16 cellular contexts compared by ENCODE assay signal in genomic region chr1:156506450-156506849, GRCh38. TPM values are rescaled to one million over a fixed set of nuclear protein-coding genes. Genes with fewer than 3 reads are reported as not detected.
DNase-seq lines count a peak whose midpoint lies in the region; ATAC-seq and TF ChIP-seq lines count a peak whose summit lies in the region.
"Had no signal": no experiment of that assay in that cellular context is flagged by ENCODE, and none has a peak within 500 bp of the region (broad histone marks: within the 10 kb centered on the region; RNA-seq: fewer than 3 reads in every experiment).

No MANE protein-coding gene starts in this region.

- TF ChIP-seq POLR2A in esophagus muscularis mucosa (IDR thresholded peaks at IDR 0.05; ENCODE audit: low read depth) (no peak), esophagus squamous epithelium (IDR thresholded peaks at IDR 0.05) (no peak)

- intact Hi-C loops in esophagus muscularis mucosa (cut with DNase I) (no loop called here), esophagus squamous epithelium (cut with DNase I) (no loop called here)

- no peaks in the 10 kb centered on the region for H3K9me3 ChIP-seq in esophagus muscularis mucosa
- H3K9me3 ChIP-seq in stomach smooth muscle (ENCODE audit: control insufficient read depth in 2 of 2, low read length in 2 of 2), result no peaks in the 10 kb centered on the region
- H3K9me3 ChIP-seq in esophagus squamous epithelium, result no peaks in the 10 kb centered on the region
- H3K9me3 ChIP-seq: right lobe of liver, tibial nerve had no signal

- CTCF ChIA-PET in activated CD8-positive, alpha-beta memory T cell treated with anti-CD3 and anti-CD28 coated beads, Interleukin-2, amount 10 ng/mL, durations not matched to agents 7 days and 5 days (lab: Charles Lee), result interaction anchor here (2.0 to 3.0 kb wide), 2 partner anchors 13 to 18 kb away, joined by 9 to 11 read pairs; no protein-coding TSS in a partner anchor
- CTCF ChIA-PET in T-cell (lab: Charles Lee), result interaction anchor here in 1 of 2 donors (0.6 to 1.0 kb wide), 2 partner anchors 10 to 26 kb away, joined by 3 to 4 read pairs; no protein-coding TSS in a partner anchor

- H3K36me3 ChIP-seq in esophagus muscularis mucosa (no peaks in the 10 kb centered on the region), stomach smooth muscle (ENCODE audit: control insufficient read depth in 2 of 2, insufficient read depth in 2 of 2, low read length in 2 of 2) (no peaks in the 10 kb centered on the region), esophagus squamous epithelium (no peaks in the 10 kb centered on the region)
- H3K36me3 ChIP-seq: right lobe of liver, tibial nerve had no signal

- H3K27me3 Mint-ChIP-seq in activated CD8-positive, alpha-beta memory T cell treated with anti-CD3 and anti-CD28 coated beads, Interleukin-2, amount 10 ng/mL, durations not matched to agents 7 days and 5 days, result no peaks in the 10 kb centered on the region
- H3K27me3 Mint-ChIP-seq in T-cell, result no peaks in the 10 kb centered on the region

- no peak overlapping the region for H3K4me3 ChIP-seq in esophagus muscularis mucosa
- no peak overlapping the region for H3K4me3 ChIP-seq in stomach smooth muscle (ENCODE audit: low read length in 2 of 2)
- H3K4me3 ChIP-seq in esophagus squamous epithelium, result no peak overlapping the region
- H3K4me3 ChIP-seq: right lobe of liver had no signal

- H3K36me3 Mint-ChIP-seq in activated CD8-positive, alpha-beta memory T cell treated with anti-CD3 and anti-CD28 coated beads, Interleukin-2, amount 10 ng/mL, durations not matched to agents 7 days and 5 days, result peaks cover 4% of the 10 kb centered on the region
- no peaks in the 10 kb centered on the region for H3K36me3 Mint-ChIP-seq in T-cell

- no peaks in the 10 kb centered on the region for H3K9me3 Mint-ChIP-seq in activated CD8-positive, alpha-beta memory T cell treated with anti-CD3 and anti-CD28 coated beads, Interleukin-2, amount 10 ng/mL, durations not matched to agents 7 days and 5 days (ENCODE audit: low read depth)
- no peaks in the 10 kb centered on the region for H3K9me3 Mint-ChIP-seq in T-cell

- POLR2A ChIA-PET in T-cell (lab: Charles Lee), result interaction anchor here in 1 of 2 donors (1.0 kb wide), 1 partner anchor 16 kb away, joined by 3 read pairs; no protein-coding TSS in a partner anchor

- 91% methylated on average over 2 of the region's 2 CpGs for WGBS in esophagus muscularis mucosa
- WGBS in esophagus squamous epithelium, 2 donors, result 86 to 88% methylated on average over 2 of the region's 2 CpGs

- ATAC-seq in activated CD8-positive, alpha-beta memory T cell treated with anti-CD3 and anti-CD28 coated beads, Interleukin-2, amount 10 ng/mL, durations not matched to agents 7 days and 5 days, result no peak
- no peak for ATAC-seq in T-cell (replicated peaks in 1 of 4)
- ATAC-seq: foreskin keratinocyte, Panc1, right lobe of liver had no signal

- H3K4me1 Mint-ChIP-seq in activated CD8-positive, alpha-beta memory T cell treated with anti-CD3 and anti-CD28 coated beads, Interleukin-2, amount 10 ng/mL, durations not matched to agents 7 days and 5 days, result peaks cover 74% of the 10 kb centered on the region
- peaks cover 61 to 72% (median 71%) of the 10 kb centered on the region in 3 donors for H3K4me1 Mint-ChIP-seq in T-cell

- DNase-seq in activated CD8-positive, alpha-beta memory T cell treated with anti-CD3 and anti-CD28 coated beads, Interleukin-2, amount 10 ng/mL, durations not matched to agents 7 days and 5 days, result no peak
- DNase-seq in activated CD8-positive, alpha-beta memory T cell treated with anti-CD3 and anti-CD28 coated beads for 24 hours, result no peak
- DNase-seq in T-cell (no peak), esophagus muscularis mucosa (ENCODE audit: extremely low spot score) (no peak), esophagus squamous epithelium (lab: John Stamatoyannopoulos, UW) (no peak), OCI-M2 (lab: John Stamatoyannopoulos, UW; ENCODE audit: unreplicated experiment) (no peak), germinal center (ENCODE audit: low spot score) (no peak)
- DNase-seq: activated CD4-positive, alpha-beta T cell treated with anti-CD3 and anti-CD28 coated beads, Interleukin-2, amount 50 U/mL, for 48 hours; amniotic stem cell; foreskin keratinocyte; H7; NCI-H446; right lobe of liver had no signal

- H3K27ac Mint-ChIP-seq in activated CD8-positive, alpha-beta memory T cell treated with anti-CD3 and anti-CD28 coated beads, Interleukin-2, amount 10 ng/mL, durations not matched to agents 7 days and 5 days, result peak overlapping the region; percentile 35
- H3K27ac Mint-ChIP-seq in T-cell, result peak overlapping the region; percentile 97 to 99

- no peak for TF ChIP-seq EP300 in esophagus muscularis mucosa (IDR thresholded peaks at IDR 0.05)

- H3K9ac ChIP-seq in stomach smooth muscle (ENCODE audit: low read length in 2 of 2), result no peak overlapping the region

- peak overlapping the region; percentile 21 for H3K4me3 Mint-ChIP-seq in activated CD8-positive, alpha-beta memory T cell treated with anti-CD3 and anti-CD28 coated beads, Interleukin-2, amount 10 ng/mL, durations not matched to agents 7 days and 5 days
- H3K4me3 Mint-ChIP-seq in T-cell, result peak overlapping the region in 1 of 3 donors; percentile 82

- no peak for TF ChIP-seq CTCF in esophagus muscularis mucosa (IDR thresholded peaks at IDR 0.05)
- TF ChIP-seq CTCF in esophagus squamous epithelium (IDR thresholded peaks at IDR 0.05), result no peak

- H3K27ac ChIP-seq in esophagus muscularis mucosa (replicated peaks in 1 of 4), result peak overlapping the region; percentile 98 to 100 (median 99)
- peak overlapping the region; percentile 100 for H3K27ac ChIP-seq in stomach smooth muscle (ENCODE audit: low read length)
- H3K27ac ChIP-seq in esophagus squamous epithelium, result peak overlapping the region in 2 of 4 donors; percentile 100

- H3K4me1 ChIP-seq in esophagus muscularis mucosa, result peaks cover 68 to 96% (median 92%) of the 10 kb centered on the region in 4 donors
- peaks cover 84% of the 10 kb centered on the region for H3K4me1 ChIP-seq in stomach smooth muscle (ENCODE audit: control insufficient read depth, insufficient read depth, low read length)
- peaks cover 39 to 88% (median 69%) of the 10 kb centered on the region in 3 donors for H3K4me1 ChIP-seq in esophagus squamous epithelium

- H3K27me3 ChIP-seq in esophagus muscularis mucosa, result no peaks in the 10 kb centered on the region
- no peaks in the 10 kb centered on the region for H3K27me3 ChIP-seq in stomach smooth muscle (ENCODE audit: control insufficient read depth in 1 of 2, insufficient read depth in 2 of 2, low read length in 2 of 2)
- no peaks in the 10 kb centered on the region for H3K27me3 ChIP-seq in esophagus squamous epithelium
- H3K27me3 ChIP-seq: foreskin keratinocyte, right lobe of liver, tibial nerve had no signal

RNA-seq across cellular contexts. Expression of gene MEF2D, which starts 5.9 kb away (rescaled TPM):
- total RNA-seq in activated CD8-positive, alpha-beta memory T cell treated with anti-CD3 and anti-CD28 coated beads, Interleukin-2, amount 10 ng/mL, durations not matched to agents 7 days and 5 days, result 10 to 100 TPM; 57.1 to 63.1 TPM
- total RNA-seq in T-cell (100 to 1,000 TPM in 2 of 5 donors, 10 to 100 TPM in 3; 60.7 to 133 (median 79.3) TPM), esophagus muscularis mucosa (100 to 1,000 TPM in 3 of 4 donors, 10 to 100 TPM in 1; 78.0 to 138 (median 115) TPM), esophagus squamous epithelium (10 to 100 TPM in 3 of 4 donors, 1 to 10 TPM in 1; 9.1 to 30.1 (median 12.1) TPM)
